Comparison of ENCODE assay signal across 16 cellular contexts in the genomic region with DNA sequence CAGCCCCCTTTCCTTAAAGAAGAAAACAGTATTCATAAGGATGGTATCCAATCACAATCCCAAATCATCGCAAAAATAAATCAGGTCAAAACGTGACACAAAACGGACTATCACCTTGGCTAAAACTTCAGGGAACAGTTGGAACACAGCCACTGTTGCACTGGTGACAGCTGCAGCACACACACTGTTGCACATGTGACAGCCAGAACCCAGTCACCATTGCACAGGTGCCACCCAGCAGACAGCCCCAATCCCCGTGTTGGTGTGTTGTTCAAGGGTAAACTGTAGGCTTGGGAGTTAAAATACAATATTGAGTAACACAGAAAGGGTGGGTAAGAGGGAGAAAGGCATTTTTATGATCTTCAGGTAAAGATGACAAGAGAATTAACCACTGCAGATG. TPM values are rescaled to one million over a fixed set of nuclear protein-coding genes. Genes with fewer than 3 reads are reported as not detected.
DNase-seq lines count a peak whose midpoint lies in the region; ATAC-seq, FAIRE-seq and TF ChIP-seq lines count a peak whose summit lies in the region.
"Had no signal": no experiment of that assay in that cellular context is flagged by ENCODE, and none has a peak within 500 bp of the region (broad histone marks: within the 10 kb centered on the region; RNA-seq: fewer than 3 reads in every experiment).

No MANE protein-coding gene starts in this region.

- H3K9ac ChIP-seq in GM12878 (ENCODE audit: control insufficient read depth, insufficient read depth, low read length), result no peak overlapping the region
- H3K9ac ChIP-seq: BLaER1 treated with 17β-estradiol and CSF1 and Interleukin-3, amounts not matched to agents 10 nM and 100 nM had no signal

- WGBS in GM12878 (ENCODE audit: insufficient coverage, insufficient replicate concordance, low lambda C conversion rate, missing lambda C conversion rate), result 100% methylated on average over 4 of the region's 4 CpGs

- H3K9me3 Mint-ChIP-seq in activated T-cell treated with anti-CD3 and anti-CD28 coated beads, Interleukin-2, amount 50 U/mL, for 72 hours, result no peaks in the 10 kb centered on the region
- H3K9me3 Mint-ChIP-seq: CD4-positive, CD25-positive, alpha-beta regulatory T cell; GM23338; H9 had no signal

- RAD21 ChIA-PET in GM12878 (lab: Charles Lee; ENCODE audit: unreplicated experiment), result no interaction called here

- peaks cover 21 to 49% of the 10 kb centered on the region in 2 experiments for H3K36me3 ChIP-seq in GM12878 (ENCODE audit: control insufficient read depth in 2 of 2, insufficient read depth in 2 of 2, low read length in 1 of 2)
- H3K36me3 ChIP-seq in gastrocnemius medialis, result peaks cover 3 to 87% of the 10 kb centered on the region in 2 donors
- peaks cover 44% of the 10 kb centered on the region for H3K36me3 ChIP-seq in H7 (replicated peaks; ENCODE audit: control insufficient read depth, insufficient read depth, low read length)

- H3K4me1 ChIP-seq in GM12878 (ENCODE audit: control insufficient read depth, insufficient read depth, low read length) (no peaks in the 10 kb centered on the region), gastrocnemius medialis (peaks cover 3 to 11% of the 10 kb centered on the region in 2 donors)

- H3K27ac ChIP-seq in GM12878 (ENCODE audit: control insufficient read depth, insufficient read depth) (no peak overlapping the region), gastrocnemius medialis (peak overlapping the region; percentile 68 to 75 (median 70))
- H3K27ac ChIP-seq: BLaER1 treated with 17β-estradiol and CSF1 and Interleukin-3, amounts not matched to agents 10 nM and 100 nM had no signal

- no TSS peak for BruUV-seq in GM12878 (replicated peaks; lab: Mats Ljungman, UMichigan)

- no peak for TF ChIP-seq RAD21 in GM12878 (IDR thresholded peaks at IDR 0.05; ENCODE audit: insufficient read depth, low read depth, low read length)

- FAIRE-seq in GM12891 (lab: Jason Lieb, UNC) (peak; percentile 69), GM12878 (lab: Jason Lieb, UNC) (no peak)
- FAIRE-seq: GM12892 had no signal

- CTCF ChIA-PET in GM12878 (lab: Yijun Ruan, JAX), result interaction anchor here (0.9 kb wide), 1 partner anchor 11 kb away, joined by 3 read pairs; no protein-coding TSS in a partner anchor

- intact Hi-C loops in GM12878 (cut with micrococcal nuclease; ENCODE audit: unreplicated experiment), result no loop called here
- intact Hi-C loops in gastrocnemius medialis (cut with DNase I; ENCODE audit: low total_unique reads), result no loop called here

- TF ChIP-seq CTCF in GM12878 (IDR thresholded peaks at IDR 0.05 in 2 of 3, conservative IDR thresholded peaks at IDR 0.05 in 1 of 3; ENCODE audit: control insufficient read depth in 2 of 3, extremely low read depth in 1 of 3, insufficient read depth in 1 of 3, low read depth in 3 of 3, low read length in 3 of 3), result no peak
- TF ChIP-seq CTCF in gastrocnemius medialis (IDR thresholded peaks at IDR 0.05 in 4 of 5, conservative IDR thresholded peaks at IDR 0.05 in 1 of 5), result no peak

- TF ChIP-seq EP300 in GM12878 (IDR thresholded peaks at IDR 0.05; ENCODE audit: borderline replicate concordance in 1 of 2, control insufficient read depth in 1 of 2, low read depth in 2 of 2, low read length in 2 of 2), result no peak

- H3K27me3 Mint-ChIP-seq in activated T-cell treated with anti-CD3 and anti-CD28 coated beads, Interleukin-2, amount 50 U/mL, for 72 hours (ENCODE audit: low read depth), result no peaks in the 10 kb centered on the region
- H3K27me3 Mint-ChIP-seq: CD4-positive, CD25-positive, alpha-beta regulatory T cell had no signal

- POLR2A ChIA-PET in GM12878 (lab: Charles Lee), result no interaction called here

- TF ChIP-seq POLR2A in GM12891 (IDR thresholded peaks at IDR 0.05; ENCODE audit: low read depth, low read length) (no peak), GM12878 (IDR thresholded peaks at IDR 0.05; ENCODE audit: low read depth, low read length) (no peak), gastrocnemius medialis (IDR thresholded peaks at IDR 0.05) (no peak)

- no peak overlapping the region for H2AFZ ChIP-seq in GM12878 (ENCODE audit: control insufficient read depth, low read depth, low read length)
- H2AFZ ChIP-seq: GM23338 had no signal

- H3K4me3 ChIP-seq in GM12878 (no peak overlapping the region), gastrocnemius medialis (no peak overlapping the region), H7 (ENCODE audit: insufficient read depth, low read depth, low read length) (no peak overlapping the region)
- H3K4me3 ChIP-seq: BLaER1 treated with 17β-estradiol and CSF1 and Interleukin-3, amounts not matched to agents 10 nM and 100 nM; GM23338 had no signal

- H4K20me1 ChIP-seq in GM12878 (ENCODE audit: control insufficient read depth, insufficient read depth), result no peaks in the 10 kb centered on the region

- in situ Hi-C loops in GM12878 (cut with MboI), result no loop called here
- in situ Hi-C loops in gastrocnemius medialis (cut with MboI; ENCODE audit: low sequenced_read_pairs in 4 of 4), result no loop called here

- H3K36me3 Mint-ChIP-seq in activated T-cell treated with anti-CD3 and anti-CD28 coated beads, Interleukin-2, amount 50 U/mL, for 72 hours (ENCODE audit: insufficient read depth in 2 of 2), result peaks cover 7 to 33% of the 10 kb centered on the region in 2 donors

- H3K4me3 Mint-ChIP-seq in activated T-cell treated with anti-CD3 and anti-CD28 coated beads, Interleukin-2, amount 50 U/mL, for 72 hours, result no peak overlapping the region
- H3K4me3 Mint-ChIP-seq: CD4-positive, CD25-positive, alpha-beta regulatory T cell; GM23338; H9 had no signal

- H3K27ac Mint-ChIP-seq in activated T-cell treated with anti-CD3 and anti-CD28 coated beads, Interleukin-2, amount 50 U/mL, for 72 hours, result peak overlapping the region; percentile 9
- H3K27ac Mint-ChIP-seq: GM23338, H9 had no signal

- H3K9me3 ChIP-seq in GM12878 (replicated peaks; ENCODE audit: control insufficient read depth, insufficient read depth, low read length), result no peaks in the 10 kb centered on the region
- no peaks in the 10 kb centered on the region for H3K9me3 ChIP-seq in gastrocnemius medialis
- H3K9me3 ChIP-seq: BLaER1 treated with 17β-estradiol and CSF1 and Interleukin-3, amounts not matched to agents 10 nM and 100 nM had no signal

- no peak overlapping the region for H3K4me2 ChIP-seq in GM12878 (ENCODE audit: control insufficient read depth, insufficient read depth)
- H3K4me2 ChIP-seq: BLaER1 treated with 17β-estradiol and CSF1 and Interleukin-3, amounts not matched to agents 10 nM and 100 nM; GM23338 had no signal

- H3K27me3 ChIP-seq in GM12878 (replicated peaks in 1 of 2; ENCODE audit: control insufficient read depth in 2 of 2, insufficient read depth in 2 of 2, low read length in 1 of 2) (no peaks in the 10 kb centered on the region), gastrocnemius medialis (no peaks in the 10 kb centered on the region), H7 (ENCODE audit: control insufficient read depth, insufficient read depth, low read length) (no peaks in the 10 kb centered on the region)
- H3K27me3 ChIP-seq: BLaER1 treated with 17β-estradiol and CSF1 and Interleukin-3, amounts not matched to agents 10 nM and 100 nM had no signal

- SMC1A ChIA-PET in GM12878 (lab: Charles Lee; ENCODE audit: uncharacterized antibody, unreplicated experiment), result no interaction called here

- DNase-seq in activated T-cell treated with anti-CD3 and anti-CD28 coated beads, Interleukin-2, amount 50 U/mL, for 72 hours, result no peak
- no peak for DNase-seq in activated T-cell treated with anti-CD3 and anti-CD28 coated beads, Interleukin-2, amount 50 U/mL, for 1 hour
- DNase-seq in GM12891 (ENCODE audit: insufficient read length, low spot score) (no peak), GM12878 (ENCODE audit: low read depth, low spot score) (no peak), gastrocnemius medialis (peak; percentile 18 to 46), H7 (no peak)
- DNase-seq: ACHN; Calu3; CD4-positive, CD25-positive, alpha-beta regulatory T cell; DMS79; H9 had no signal

- H3K79me2 ChIP-seq in GM12878 (ENCODE audit: control insufficient read depth, insufficient read depth, low read length), result peaks cover 2% of the 10 kb centered on the region

- no peak for ATAC-seq in activated T-cell treated with anti-CD3 and anti-CD28 coated beads, Interleukin-2, amount 50 U/mL, for 72 hours (replicated peaks in 1 of 2)
- ATAC-seq in GM12878 (no peak), gastrocnemius medialis (peak; percentile 65), HG03139 (IDR thresholded peaks at IDR 0.05; ENCODE audit: unreplicated experiment) (no peak), HG03571 (IDR thresholded peaks at IDR 0.05; ENCODE audit: unreplicated experiment) (no peak)
- ATAC-seq: GM23338 had no signal

- peaks cover 8% of the 10 kb centered on the region for H3K4me1 Mint-ChIP-seq in activated T-cell treated with anti-CD3 and anti-CD28 coated beads, Interleukin-2, amount 50 U/mL, for 72 hours (ENCODE audit: low read depth)
- H3K4me1 Mint-ChIP-seq: GM23338, H9 had no signal

RNA-seq across cellular contexts. Expression of a gene that starts 15.8 kb away (rescaled TPM):
- 100 to 1,000 TPM; 169 to 174 TPM for total RNA-seq in activated T-cell treated with anti-CD3 and anti-CD28 coated beads, Interleukin-2, amount 50 U/mL, for 72 hours
- polyA plus RNA-seq in GM12891 (2012; ENCODE audit: low read depth, missing spikeins), result 295 TPM
- total RNA-seq in GM12878 (2013; cell fraction: nucleolus; rRNA removed), result 67.2 and 69.1 TPM in 2 replicates
- total RNA-seq in GM12878 (2014; rRNA removed), result 303 and 374 TPM in 2 replicates
- total RNA-seq in GM12878 (2014; rRNA removed; fragmentation: Illumina TruSeq; extraction: Trizol), result 298 and 303 TPM in 2 replicates
- total RNA-seq in GM12878 (2021), result 205 and 208 TPM in 2 replicates
- 248 TPM for polyA plus RNA-seq in GM12878 (2011; ENCODE audit: low read depth)
- polyA plus RNA-seq in GM12878 (2011; rRNA removed), result 453 and 491 TPM in 2 replicates
- polyA plus RNA-seq in GM12878 (2011; cell fraction: cytosol; rRNA removed), result 560 and 617 TPM in 2 replicates
- polyA plus RNA-seq in GM12878 (2011; cell fraction: nucleus; rRNA removed), result 288 and 355 TPM in 2 replicates
- polyA plus RNA-seq in GM12878 (2012), result 198 and 239 TPM in 2 replicates
- 240 and 265 TPM in 2 replicates for polyA plus RNA-seq in GM12878 (2014; fragmentation: Illumina TruSeq; extraction: Trizol)
- 1,000 to 10,000 TPM; 1,185 to 1,317 TPM for polyA plus RNA-seq in GM12878 (2014; fragmentation: Nextera tagmentation; extraction: Ambion mirVana)
- 401 and 525 TPM in 2 replicates for polyA plus RNA-seq in GM12878 (2014; rRNA removed)
- polyA plus RNA-seq in GM12878 (2016; fragmentation: Nextera tagmentation; extraction: Ambion mirVana), result 100 to 1,000 TPM; 636 to 654 TPM
- polyA minus RNA-seq in GM12878 (2011; rRNA and poly(A)+ RNA removed), result 316 and 324 TPM in 2 replicates
- polyA minus RNA-seq in GM12878 (2011; cell fraction: cytosol; rRNA and poly(A)+ RNA removed), result 92.7 and 95.6 TPM in 2 replicates
- 30.3 and 38.0 TPM in 2 replicates for polyA minus RNA-seq in GM12878 (2011; cell fraction: nucleus; rRNA and poly(A)+ RNA removed)
- 100 to 1,000 TPM; 340 to 380 (median 357) TPM for total RNA-seq in gastrocnemius medialis
- 437 and 450 TPM in 2 replicates for total RNA-seq in H7 (2014; rRNA removed; shearing (Covaris generic))

RNA-seq across cellular contexts. Expression of a gene that starts 16.8 kb away (rescaled TPM):
- total RNA-seq in activated T-cell treated with anti-CD3 and anti-CD28 coated beads, Interleukin-2, amount 50 U/mL, for 72 hours, result 10 to 100 TPM; 25.8 to 29.0 TPM
- 11.2 TPM for polyA plus RNA-seq in GM12891 (2012; ENCODE audit: low read depth, missing spikeins)
- 39.7 and 48.9 TPM in 2 replicates for total RNA-seq in GM12878 (2013; cell fraction: nucleolus; rRNA removed)
- total RNA-seq in GM12878 (2014; rRNA removed), result 27.1 and 30.6 TPM in 2 replicates
- total RNA-seq in GM12878 (2014; rRNA removed; fragmentation: Illumina TruSeq; extraction: Trizol), result 13.6 and 15.0 TPM in 2 replicates
- 18.3 and 19.6 TPM in 2 replicates for total RNA-seq in GM12878 (2021)
- polyA plus RNA-seq in GM12878 (2011; ENCODE audit: low read depth), result 10.0 TPM
- polyA plus RNA-seq in GM12878 (2011; rRNA removed), result 20.8 and 27.4 TPM in 2 replicates
- polyA plus RNA-seq in GM12878 (2011; cell fraction: cytosol; rRNA removed), result 17.1 and 25.9 TPM in 2 replicates
- 21.4 and 22.2 TPM in 2 replicates for polyA plus RNA-seq in GM12878 (2011; cell fraction: nucleus; rRNA removed)
- polyA plus RNA-seq in GM12878 (2012), result 11.7 and 13.6 TPM in 2 replicates
- 24.6 and 25.6 TPM in 2 replicates for polyA plus RNA-seq in GM12878 (2014; fragmentation: Illumina TruSeq; extraction: Trizol)
- polyA plus RNA-seq in GM12878 (2014; fragmentation: Nextera tagmentation; extraction: Ambion mirVana), result 10 to 100 TPM; 26.0 to 35.5 TPM
- polyA plus RNA-seq in GM12878 (2014; rRNA removed), result 24.2 and 31.0 TPM in 2 replicates
- polyA plus RNA-seq in GM12878 (2016; fragmentation: Nextera tagmentation; extraction: Ambion mirVana), result 10 to 100 TPM; 32.4 to 39.5 TPM
- polyA minus RNA-seq in GM12878 (2011; rRNA and poly(A)+ RNA removed), result 18.0 and 22.6 TPM in 2 replicates
- 6.4 and 8.0 TPM in 2 replicates for polyA minus RNA-seq in GM12878 (2011; cell fraction: cytosol; rRNA and poly(A)+ RNA removed)
- 7.3 and 12.7 TPM in 2 replicates for polyA minus RNA-seq in GM12878 (2011; cell fraction: nucleus; rRNA and poly(A)+ RNA removed)
- 10 to 100 TPM in 3 of 4 donors, 1 to 10 TPM in 1; 9.7 to 17.3 (median 15.3) TPM for total RNA-seq in gastrocnemius medialis
- 20.8 and 23.4 TPM in 2 replicates for total RNA-seq in H7 (2014; rRNA removed; shearing (Covaris generic))

RNA-seq across cellular contexts. Expression of a gene that starts 47.1 kb away (rescaled TPM):
- 100 to 1,000 TPM in 1 of 2 donors, 10 to 100 TPM in 1; 99.4 to 111 TPM for total RNA-seq in activated T-cell treated with anti-CD3 and anti-CD28 coated beads, Interleukin-2, amount 50 U/mL, for 72 hours
- polyA plus RNA-seq in GM12891 (2012; ENCODE audit: low read depth, missing spikeins), result 67.6 TPM
- 72.5 and 78.9 TPM in 2 replicates for total RNA-seq in GM12878 (2013; cell fraction: nucleolus; rRNA removed)
- total RNA-seq in GM12878 (2014; rRNA removed) (109 and 115 TPM in 2 replicates), GM12878 (2014; rRNA removed; fragmentation: Illumina TruSeq; extraction: Trizol) (86.5 and 92.9 TPM in 2 replicates), GM12878 (2021) (90.7 and 93.1 TPM in 2 replicates), gastrocnemius medialis (100 to 1,000 TPM in 1 of 4 donors, 10 to 100 TPM in 3; 61.5 to 113 (median 83.0) TPM)
- polyA plus RNA-seq in GM12878 (2011; ENCODE audit: low read depth), result 26.8 TPM
- polyA plus RNA-seq in GM12878 (2011; rRNA removed) (105 and 129 TPM in 2 replicates), GM12878 (2014; fragmentation: Illumina TruSeq; extraction: Trizol) (97.5 and 116 TPM in 2 replicates), GM12878 (2014; fragmentation: Nextera tagmentation; extraction: Ambion mirVana) (10 to 100 TPM; 27.4 to 57.3 TPM), GM12878 (2014; rRNA removed) (103 and 122 TPM in 2 replicates), GM12878 (2016; fragmentation: Nextera tagmentation; extraction: Ambion mirVana) (100 to 1,000 TPM; 149 to 154 TPM)
- polyA plus RNA-seq in GM12878 (2011; cell fraction: cytosol; rRNA removed), result 63.1 and 69.8 TPM in 2 replicates
- 55.5 and 57.7 TPM in 2 replicates for polyA plus RNA-seq in GM12878 (2011; cell fraction: nucleus; rRNA removed)
- 48.0 and 60.1 TPM in 2 replicates for polyA plus RNA-seq in GM12878 (2012)
- 38.2 and 44.4 TPM in 2 replicates for polyA minus RNA-seq in GM12878 (2011; rRNA and poly(A)+ RNA removed)
- polyA minus RNA-seq in GM12878 (2011; cell fraction: cytosol; rRNA and poly(A)+ RNA removed), result 18.7 and 24.7 TPM in 2 replicates
- 21.8 and 27.1 TPM in 2 replicates for polyA minus RNA-seq in GM12878 (2011; cell fraction: nucleus; rRNA and poly(A)+ RNA removed)
- 84.5 and 93.7 TPM in 2 replicates for total RNA-seq in H7 (2014; rRNA removed; shearing (Covaris generic))

Comparison
In these comparisons a context has a peak if more than half of its experiments do, and no peak if none do; other contexts are left out.
1. ATAC-seq: peak in gastrocnemius medialis (2 of 2); none in activated T-cell treated with anti-CD3 and anti-CD28 coated beads, Interleukin-2, amount 50 U/mL, for 72 hours (0 of 2), GM12878 (single experiment), HG03139 (single experiment) and HG03571 (single experiment).
2. DNase-seq: peak in gastrocnemius medialis (2 of 2); none in activated T-cell treated with anti-CD3 and anti-CD28 coated beads, Interleukin-2, amount 50 U/mL, for 72 hours (0 of 2), activated T-cell treated with anti-CD3 and anti-CD28 coated beads, Interleukin-2, amount 50 U/mL, for 1 hour (single experiment), GM12891 (single experiment), GM12878 (single experiment) and H7 (single experiment).